11 cellular contexts compared by ENCODE assay signal in genomic region chr6:44053760-44054556, GRCh38.
DNase-seq lines count a peak whose midpoint lies in the region; ATAC-seq, FAIRE-seq and TF ChIP-seq lines count a peak whose summit lies in the region.
"Had no signal": no experiment of that assay in that cellular context is flagged by ENCODE, and none has a peak within 500 bp of the region (broad histone marks: within the 10 kb centered on the region; RNA-seq: fewer than 3 reads in every experiment).

No MANE protein-coding gene starts in this region.

- H2BK20ac ChIP-seq in H1 (ENCODE audit: low read length), result no peak overlapping the region

- H2AFZ ChIP-seq in H1 (ENCODE audit: low read length), result 0 out of 2 replicates have a peak overlapping the region, but pooled peaks have one; percentile 46

- ATAC-seq in esophagus mucosa, result no peak

- H3K23me2 ChIP-seq in H1 (ENCODE audit: low read depth, low read length), result no peaks in the 10 kb centered on the region

- no peaks in the 10 kb centered on the region for H3K9me3 ChIP-seq in H1 (ENCODE audit: insufficient read depth in 2 of 2, low read depth in 1 of 2, low read length in 1 of 2)

- no peak overlapping the region for H3K4ac ChIP-seq in H1 (replicated peaks; ENCODE audit: insufficient read length, low read depth, low read length)

- CTCF ChIA-PET in H1 (lab: Charles Lee; ENCODE audit: partially characterized antibody), result interaction anchor here (1.7 to 23.4 kb wide), 3 partner anchors 11 to 100 kb away, joined by 8 to 331 read pairs (median 112); no protein-coding TSS in a partner anchor

- H4K5ac ChIP-seq in H1 (ENCODE audit: insufficient read length, low read depth, low read length), result no peak overlapping the region

- H3K18ac ChIP-seq in H1 (ENCODE audit: extremely low read depth, low read length), result no peak overlapping the region

- TF ChIP-seq RAD21 in H1 (IDR thresholded peaks at IDR 0.05 in 1 of 2, conservative IDR thresholded peaks at IDR 0.05 in 1 of 2; ENCODE audit: low read depth in 2 of 2, low read length in 2 of 2), result no peak

- no peaks in the 10 kb centered on the region for H3K79me2 ChIP-seq in H1 (ENCODE audit: control insufficient read depth in 1 of 2, insufficient read depth in 2 of 2, low read length in 2 of 2)

- TF ChIP-seq CTCF in H1 (IDR thresholded peaks at IDR 0.05; ENCODE audit: control extremely low read depth in 1 of 3, insufficient read depth in 1 of 3, low read depth in 1 of 3, low read length in 3 of 3), result no peak

- H3K27ac ChIP-seq in H1 (ENCODE audit: low read depth, low read length), result no peak overlapping the region

- H2BK15ac ChIP-seq in H1 (ENCODE audit: low read length), result peak overlapping the region; percentile 76

- H2BK120ac ChIP-seq in H1 (replicated peaks; ENCODE audit: low read depth, low read length), result no peak overlapping the region

- FAIRE-seq in H1 (lab: Jason Lieb, UNC), result no peak

- no peaks in the 10 kb centered on the region for H4K20me1 ChIP-seq in H1 (replicated peaks in 1 of 2; ENCODE audit: control insufficient read depth in 1 of 2, insufficient read depth in 2 of 2, low read length in 2 of 2)

- H4K91ac ChIP-seq in H1 (replicated peaks; ENCODE audit: insufficient read length, low read length), result no peak overlapping the region

- H3K27me3 ChIP-seq in H1 (replicated peaks in 1 of 4; ENCODE audit: control insufficient read depth in 3 of 4, extremely low read depth in 1 of 4, insufficient read depth in 3 of 4, low read length in 3 of 4), result no peaks in the 10 kb centered on the region

- no peak overlapping the region for H3K4me3 ChIP-seq in H1 (ENCODE audit: extremely low read depth in 1 of 4, insufficient read depth in 2 of 4, low read depth in 3 of 4, low read length in 4 of 4)

- H3K56ac ChIP-seq in H1 (replicated peaks; ENCODE audit: insufficient read length, low read depth, low read length), result no peak overlapping the region

- no peaks in the 10 kb centered on the region for H3K36me3 ChIP-seq in H1 (ENCODE audit: control insufficient read depth in 2 of 4, insufficient read depth in 4 of 4, low read length in 3 of 4)

- no peaks in the 10 kb centered on the region for H3K79me1 ChIP-seq in H1 (ENCODE audit: low read depth, low read length)

- H3K9ac ChIP-seq in H1 (replicated peaks in 1 of 4; ENCODE audit: extremely low read depth in 1 of 4, low read depth in 3 of 4, low read length in 3 of 4), result no peak overlapping the region

- no peak overlapping the region for H3K23ac ChIP-seq in H1 (ENCODE audit: insufficient read length)

- POLR2A ChIA-PET in H1 (lab: Charles Lee; ENCODE audit: partially characterized antibody), result interaction anchor here (1.1 to 5.5 kb wide), 3 partner anchors 8 to 50 kb away, joined by 4 to 35 read pairs (median 16); no protein-coding TSS in a partner anchor

- 0 out of 2 replicates have a peak overlapping the region, but pooled peaks have one; percentile 23 for H2BK12ac ChIP-seq in H1 (ENCODE audit: low read depth, low read length)

- H3K14ac ChIP-seq in H1 (ENCODE audit: insufficient read length), result no peak overlapping the region

- peaks cover 0 to 14% (median 6%) of the 10 kb centered on the region in 4 experiments; a peak in 6 of 7 replicates for H3K4me1 ChIP-seq in H1 (replicated peaks in 1 of 4; ENCODE audit: control insufficient read depth in 3 of 4, insufficient read depth in 4 of 4, low read length in 3 of 4)

- H2AK5ac ChIP-seq in H1 (ENCODE audit: low read depth, low read length), result no peak overlapping the region

- TF ChIP-seq EP300 in H1 (IDR thresholded peaks at IDR 0.05; ENCODE audit: borderline replicate concordance in 1 of 2, low read depth in 2 of 2, low read length in 2 of 2), result no peak

- no peak overlapping the region for H3K4me2 ChIP-seq in H1 (ENCODE audit: insufficient read depth in 1 of 2, low read depth in 2 of 2, low read length in 2 of 2)

- no peak overlapping the region for H2BK5ac ChIP-seq in H1 (ENCODE audit: low read depth, low read length)

- WGBS in H1 (ENCODE audit: extremely low coverage in 1 of 2, insufficient coverage in 1 of 2, insufficient read length in 1 of 2, insufficient replicate concordance in 2 of 2, low coverage in 1 of 2, low lambda C conversion rate in 2 of 2, missing lambda C conversion rate in 1 of 2), 2 experiments, result 74% methylated on average over 11 of the region's 11 CpGs; no CpG with 5 or more reads in 1 of the 2 experiments

- no peak overlapping the region for H4K8ac ChIP-seq in H1 (ENCODE audit: extremely low read depth, insufficient read depth, low read length)

- DNase-seq in AG20443 (ENCODE audit: low spot score) (peak; percentile 63), LHCN-M2 (ENCODE audit: low read depth) (peak; percentile 98), H1 (ENCODE audit: low read depth in 1 of 2, low spot score in 2 of 2) (no peak), myocyte (ENCODE audit: low read depth) (peak; percentile 90), mucosa of gallbladder (ENCODE audit: low spot score) (no peak), MV-4-11 (lab: John Stamatoyannopoulos, UW) (no peak), NCI-H82 (lab: John Stamatoyannopoulos, UW) (no peak)
- DNase-seq: activated T-cell treated with anti-CD3 and anti-CD28 coated beads, Interleukin-2, amount 50 U/mL, for 1 hour; NCI-H1436; stimulated activated CD8-positive, alpha-beta memory T cell treated with anti-CD3 and anti-CD28 coated beads, Interleukin-4, amount 100 ng/mL, for 48 hours had no signal

- TF ChIP-seq POLR2A in H1 (IDR thresholded peaks at IDR 0.05; ENCODE audit: control extremely low read depth in 1 of 2, low read depth in 2 of 2, low read length in 2 of 2), result no peak

TF ChIP-seq in H1, 55 proteins besides CTCF, POLR2A, EP300 and RAD21:
- TF ChIP-seq CBX5 (IDR thresholded peaks at IDR 0.05; ENCODE audit: low read depth, low read length) (no peak), CHD2 (IDR thresholded peaks at IDR 0.05; ENCODE audit: low read length) (no peak), CTBP2 (IDR thresholded peaks at IDR 0.05; ENCODE audit: borderline replicate concordance, insufficient read depth, insufficient read length, low read length) (no peak), MAFK (IDR thresholded peaks at IDR 0.05; ENCODE audit: low read depth, low read length) (no peak), POU5F1 (IDR thresholded peaks at IDR 0.05; ENCODE audit: low read depth, low read length) (no peak), BACH1 (IDR thresholded peaks at IDR 0.05; ENCODE audit: low read length) (no peak), E2F6 (IDR thresholded peaks at IDR 0.05) (no peak)
TF ChIP-seq in H1: peak in this region for 0.

Comparison
In these comparisons a context has a peak if more than half of its experiments do, and no peak if none do; other contexts are left out.
1. DNase-seq: peak in AG20443 (single experiment), LHCN-M2 (single experiment) and myocyte (single experiment); none in H1 (0 of 2), mucosa of gallbladder (single experiment), MV-4-11 (single experiment) and NCI-H82 (single experiment).